17 cellular contexts compared by ENCODE assay signal in the genomic region with DNA sequence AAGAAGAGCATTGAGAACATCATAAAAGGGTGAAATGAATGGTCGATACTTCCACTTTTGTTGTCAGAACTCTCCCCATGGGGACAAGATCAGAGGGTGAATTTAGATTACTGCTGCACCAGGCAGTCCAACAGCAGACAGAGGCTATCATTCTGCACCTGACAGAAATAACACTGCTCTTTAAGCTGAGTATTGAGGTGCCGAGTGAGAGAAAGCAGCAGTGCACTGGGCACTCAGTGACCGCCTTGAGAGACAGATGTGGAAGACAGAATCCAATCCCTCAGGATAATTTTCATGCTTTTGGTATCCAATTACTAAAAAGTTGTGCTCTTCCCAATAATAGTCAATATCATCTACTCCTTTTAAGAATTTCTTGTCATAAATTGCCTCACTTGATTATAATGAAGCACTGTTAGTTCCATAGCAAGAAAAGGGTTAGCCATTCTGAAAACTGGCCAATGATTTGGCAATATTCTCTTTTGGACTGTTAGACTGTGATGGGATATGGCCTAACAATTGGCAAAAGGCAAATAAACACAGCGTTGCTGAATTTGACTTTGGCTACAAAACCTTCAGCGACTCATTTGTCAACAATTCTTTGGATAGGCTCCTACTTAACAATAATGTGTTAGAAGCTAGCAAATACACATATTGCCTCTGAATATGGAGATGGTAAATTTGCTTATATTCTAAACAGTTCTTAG. TPM values are rescaled to one million over a fixed set of nuclear protein-coding genes. Genes with fewer than 3 reads are reported as not detected.
DNase-seq lines count a peak whose midpoint lies in the region; ATAC-seq and TF ChIP-seq lines count a peak whose summit lies in the region.
"Had no signal": no experiment of that assay in that cellular context is flagged by ENCODE, and none has a peak within 500 bp of the region (broad histone marks: within the 10 kb centered on the region; RNA-seq: fewer than 3 reads in every experiment).

No MANE protein-coding gene starts in this region.

- H3K4me1 ChIP-seq in right atrium auricular region, result peaks cover 0 to 25% of the 10 kb centered on the region in 2 donors
- H3K4me1 ChIP-seq in skeletal muscle tissue (ENCODE audit: control insufficient read depth in 3 of 3, insufficient read depth in 3 of 3, low read length in 3 of 3), result peaks cover 0 to 5% (median 0%) of the 10 kb centered on the region in 3 donors
- no peaks in the 10 kb centered on the region for H3K4me1 ChIP-seq in foreskin keratinocyte
- H3K4me1 ChIP-seq: ascending aorta, BLaER1 had no signal

- ATAC-seq in foreskin keratinocyte, result no peak
- ATAC-seq: activated T-helper 17 cell treated with anti-CD3 and anti-CD28 coated beads, Interleukin-2, amount 50 U/mL, for 72 hours had no signal

- H3K9me3 ChIP-seq in right atrium auricular region, result no peaks in the 10 kb centered on the region
- H3K9me3 ChIP-seq in skeletal muscle tissue (ENCODE audit: control insufficient read depth in 3 of 3, low read length in 3 of 3), result no peaks in the 10 kb centered on the region
- H3K9me3 ChIP-seq: ascending aorta, BLaER1 had no signal

- H3K4me1 Mint-ChIP-seq in glutamatergic neuron (ENCODE audit: low read depth, unreplicated experiment), result no peaks in the 10 kb centered on the region
- H3K4me1 Mint-ChIP-seq: activated T-helper 17 cell treated with anti-CD3 and anti-CD28 coated beads, Interleukin-2, amount 50 U/mL, for 72 hours had no signal

- H3K36me3 Mint-ChIP-seq in glutamatergic neuron (ENCODE audit: unreplicated experiment), result no peaks in the 10 kb centered on the region

- no peak overlapping the region for H3K9ac ChIP-seq in skeletal muscle tissue (ENCODE audit: low read depth in 1 of 3, low read length in 3 of 3)
- H3K9ac ChIP-seq: BLaER1 had no signal

- no peaks in the 10 kb centered on the region for H3K27me3 Mint-ChIP-seq in glutamatergic neuron (ENCODE audit: unreplicated experiment)

- TF ChIP-seq CTCF in cardiac fibroblast (IDR thresholded peaks at IDR 0.05; ENCODE audit: low read depth, low read length) (no peak), right atrium auricular region (IDR thresholded peaks at IDR 0.05) (no peak), GM10248 (IDR thresholded peaks at IDR 0.05; ENCODE audit: control extremely low read depth, extremely low read depth, low read depth, missing control alignments) (no peak), glutamatergic neuron (IDR thresholded peaks at IDR 0.05; ENCODE audit: partially characterized antibody, unreplicated experiment) (no peak), foreskin keratinocyte (conservative IDR thresholded peaks at IDR 0.05) (no peak)

- DNase-seq in EH (ENCODE audit: low read depth) (peak; percentile 76), cardiac fibroblast (ENCODE audit: low read depth in 2 of 2) (peak; percentile 65 to 69), right atrium auricular region (ENCODE audit: low spot score) (no peak), GM10248 (ENCODE audit: extremely low spot score) (no peak), glutamatergic neuron (no peak), foreskin keratinocyte (no peak)
- DNase-seq in activated T-cell treated with anti-CD3 and anti-CD28 coated beads, Interleukin-2, amount 50 U/mL, for 1 hour, result no peak
- DNase-seq: activated CD4-positive, alpha-beta T cell treated with anti-CD3 and anti-CD28 coated beads, Interleukin-2, amount 50 U/mL, for 1 hour; NCI-H1436; NCI-H510A treated with DMSO at 0.1 percent for 48 hours had no signal

- no peaks in the 10 kb centered on the region for H3K36me3 ChIP-seq in right atrium auricular region
- no peaks in the 10 kb centered on the region for H3K36me3 ChIP-seq in skeletal muscle tissue (ENCODE audit: control insufficient read depth in 3 of 3, insufficient read depth in 3 of 3, low read length in 3 of 3)
- H3K36me3 ChIP-seq: ascending aorta, BLaER1 had no signal

- CTCF ChIA-PET in GM10248 (lab: Yijun Ruan, JAX), result interaction anchor here (1.4 kb wide), 1 partner anchor 10 kb away, joined by 3 read pairs; no protein-coding TSS in a partner anchor

- H3K4me3 ChIP-seq in cardiac fibroblast (replicated peaks in 1 of 2; ENCODE audit: low read depth in 2 of 2, low read length in 2 of 2) (no peak overlapping the region), right atrium auricular region (peak overlapping the region; percentile 20 to 24), skeletal muscle tissue (ENCODE audit: low read length in 3 of 3) (peak overlapping the region in 2 of 3 donors; percentile 17 to 55)
- H3K4me3 ChIP-seq: ascending aorta, BLaER1, hepatocyte, lung had no signal

- H3K9me3 Mint-ChIP-seq in glutamatergic neuron (ENCODE audit: unreplicated experiment), result peaks cover 2% of the 10 kb centered on the region
- H3K9me3 Mint-ChIP-seq: activated T-helper 17 cell treated with anti-CD3 and anti-CD28 coated beads, Interleukin-2, amount 50 U/mL, for 72 hours had no signal

- H3K27me3 ChIP-seq in right atrium auricular region (no peaks in the 10 kb centered on the region), skeletal muscle tissue (ENCODE audit: control insufficient read depth in 3 of 3, insufficient read depth in 3 of 3, low read length in 3 of 3) (no peaks in the 10 kb centered on the region), foreskin keratinocyte (peaks cover 23% of the 10 kb centered on the region)
- H3K27me3 ChIP-seq: ascending aorta, BLaER1, hepatocyte had no signal

- no peak overlapping the region for H3K27ac Mint-ChIP-seq in glutamatergic neuron (ENCODE audit: unreplicated experiment)
- H3K27ac Mint-ChIP-seq: activated T-helper 17 cell treated with anti-CD3 and anti-CD28 coated beads, Interleukin-2, amount 50 U/mL, for 72 hours had no signal

- H3K27ac ChIP-seq in right atrium auricular region (peak overlapping the region; percentile 64 to 86), skeletal muscle tissue (ENCODE audit: low read depth, low read length) (no peak overlapping the region), foreskin keratinocyte (no peak overlapping the region)
- H3K27ac ChIP-seq: ascending aorta, BLaER1, hepatocyte, RWPE1 had no signal

- H3K4me3 Mint-ChIP-seq in glutamatergic neuron (ENCODE audit: unreplicated experiment), result no peak overlapping the region
- H3K4me3 Mint-ChIP-seq: activated T-helper 17 cell treated with anti-CD3 and anti-CD28 coated beads, Interleukin-2, amount 50 U/mL, for 72 hours had no signal

- POLR2A ChIA-PET in GM10248 (lab: Yijun Ruan, JAX), result no interaction called here

RNA-seq across cellular contexts. Expression of a gene that starts 5.5 kb away (rescaled TPM):
- 10 to 100 TPM; 27.2 to 28.5 TPM for total RNA-seq in right atrium auricular region
- 7.3 TPM for total RNA-seq in skeletal muscle tissue
- 0.07 TPM for total RNA-seq in glutamatergic neuron (ENCODE audit: unreplicated experiment)
- not detected in 2 replicates for total RNA-seq in foreskin keratinocyte
- polyA plus RNA-seq in foreskin keratinocyte, result not detected in 2 replicates
- total RNA-seq: activated T-helper 17 cell treated with anti-CD3 and anti-CD28 coated beads, Interleukin-2, amount 50 U/mL, for 72 hours had no signal

Comparison
In these comparisons a context has a peak if more than half of its experiments do, and no peak if none do; other contexts are left out.
1. DNase-seq: peak in EH (single experiment) and cardiac fibroblast (2 of 2); none in right atrium auricular region (single experiment), activated T-cell treated with anti-CD3 and anti-CD28 coated beads, Interleukin-2, amount 50 U/mL, for 1 hour (single experiment), GM10248 (single experiment), glutamatergic neuron (single experiment) and foreskin keratinocyte (0 of 2).
2. H3K4me3 ChIP-seq: peak in right atrium auricular region (2 of 2) and skeletal muscle tissue (2 of 3); none in cardiac fibroblast (0 of 2).
3. H3K27ac ChIP-seq: peak in right atrium auricular region (2 of 2); none in skeletal muscle tissue (single experiment) and foreskin keratinocyte (single experiment).